In the genomic region with DNA sequence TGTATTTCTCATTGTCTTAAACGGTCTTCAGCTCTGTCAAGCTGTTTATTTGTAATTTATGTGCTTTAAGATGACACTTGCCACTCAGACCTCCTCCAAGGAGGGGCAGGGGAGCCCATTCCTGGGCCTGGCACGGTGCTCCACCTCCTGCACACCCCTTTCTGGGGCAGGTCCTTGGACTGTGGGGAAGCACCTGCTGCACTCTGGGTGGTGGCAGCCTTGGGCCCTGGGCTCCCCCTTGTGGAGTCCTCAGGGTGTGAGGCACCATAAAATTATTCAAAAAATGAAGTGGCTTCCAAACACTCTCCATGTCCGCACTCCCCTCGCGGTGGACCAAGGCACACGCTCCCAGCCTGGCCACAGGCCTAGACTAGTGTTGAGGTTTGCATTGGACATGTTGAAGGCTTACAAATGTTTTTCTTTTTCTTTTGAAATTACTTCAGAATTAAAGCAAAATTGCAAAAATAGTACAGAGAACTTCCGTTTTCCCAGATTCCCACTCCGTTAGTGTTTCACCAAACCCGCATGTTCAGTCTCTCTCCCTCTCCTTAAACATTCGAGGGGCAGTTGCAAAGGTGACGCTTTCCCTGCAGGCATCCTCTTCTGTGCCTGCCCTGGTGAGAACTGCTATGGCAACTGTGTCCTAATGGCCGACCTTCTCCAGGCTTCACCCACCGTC, we compare ENCODE assay signal across 8 cellular contexts. TPM values are rescaled to one million over a fixed set of nuclear protein-coding genes. Genes with fewer than 3 reads are reported as not detected.
A peak's percentile ranks its signal among the peaks of the same experiment; 100 is the strongest.
DNase-seq lines count a peak whose midpoint lies in the region; ATAC-seq and TF ChIP-seq lines count a peak whose summit lies in the region.

No MANE protein-coding gene starts in this region.

- H3K9me2 ChIP-seq in OCI-LY1 (ENCODE audit: low read depth, low read length): no peaks in the 10 kb centered on the region
- no peaks in the 10 kb centered on the region for H3K9me2 ChIP-seq in neural cell (ENCODE audit: insufficient read depth, low read length)

- no peaks in the 10 kb centered on the region for H4K20me1 ChIP-seq in OCI-LY1 (ENCODE audit: insufficient read depth, low read length)
- peaks cover 5% of the 10 kb centered on the region for H4K20me1 ChIP-seq in neural cell (ENCODE audit: insufficient read depth)

- peak; percentile 22 for TF ChIP-seq RAD21 in neural cell (conservative IDR thresholded peaks at IDR 0.05)

- H3K27ac ChIP-seq in OCI-LY1 (ENCODE audit: low read depth, low read length, poor library complexity, severe bottlenecking) (peak overlapping the region; percentile 82), neural cell (ENCODE audit: low read length) (no peak overlapping the region), testis (peak overlapping the region in 1 of 2 donors; percentile 68)

- TF ChIP-seq POLR2A in testis (IDR thresholded peaks at IDR 0.05): no peak

- H3K9ac ChIP-seq in OCI-LY1 (ENCODE audit: low read length) (peak overlapping the region; percentile 34; the same call in 1 of the 2 replicates), neural cell (ENCODE audit: low read length) (no peak overlapping the region)

- H3K36me3 ChIP-seq in OCI-LY1 (ENCODE audit: insufficient read depth, low read length) (peaks cover 9% of the 10 kb centered on the region), neural cell (ENCODE audit: insufficient read depth, low read length) (no peaks in the 10 kb centered on the region), testis (ENCODE audit: low read depth, missing control alignments) (no peaks in the 10 kb centered on the region)

- H3K9me3 ChIP-seq in OCI-LY1 (ENCODE audit: low read length) (no peaks in the 10 kb centered on the region), neural cell (ENCODE audit: low read length) (no peaks in the 10 kb centered on the region), testis (no peaks in the 10 kb centered on the region)

- TF ChIP-seq CTCF in AG09309 (IDR thresholded peaks at IDR 0.05; ENCODE audit: control insufficient read depth, insufficient read depth, low read depth, low read length, missing control alignments): peak; percentile 78
- TF ChIP-seq CTCF in OCI-LY1 (IDR thresholded peaks at IDR 0.05; ENCODE audit: low read length): peak; percentile 91
- TF ChIP-seq CTCF in neural cell (IDR thresholded peaks at IDR 0.05; ENCODE audit: poor library complexity, severe bottlenecking): peak; percentile 41
- peak; percentile 55 to 75 (median 66) for TF ChIP-seq CTCF in testis (IDR thresholded peaks at IDR 0.05)

- 43 to 54% methylated on average over 13 of the region's 13 CpGs for WGBS in testis, 2 donors

- intact Hi-C loops in testis (cut with DNase I; ENCODE audit: low total_unique reads): no loop called here

- DNase-seq in AG09309 (ENCODE audit: low read depth): no peak
- DNase-seq in activated CD8-positive, alpha-beta memory T cell treated with anti-CD3 and anti-CD28 coated beads, Interleukin-2, amount 50 U/mL, for 48 hours: peak; percentile 84
- peak; percentile 79 for DNase-seq in testis

- TF ChIP-seq EP300 in neural cell (conservative IDR thresholded peaks at IDR 0.05; ENCODE audit: poor library complexity, severe bottlenecking): no peak

- H3F3A ChIP-seq in OCI-LY1 (ENCODE audit: insufficient read depth, low read length) (peaks cover 3% of the 10 kb centered on the region; the same call in 1 of the 2 replicates), neural cell (ENCODE audit: insufficient read depth, low read length, poor library complexity, severe bottlenecking) (no peaks in the 10 kb centered on the region)

- H3K4me2 ChIP-seq in OCI-LY1 (ENCODE audit: low read length) (peak overlapping the region; percentile 55), neural cell (ENCODE audit: low read length) (no peak overlapping the region)

- H3K4me1 ChIP-seq in OCI-LY1 (ENCODE audit: insufficient read depth, low read length, severe bottlenecking): peaks cover 41% of the 10 kb centered on the region
- H3K4me1 ChIP-seq in testis: peaks cover 43% of the 10 kb centered on the region

- H3K4me3 ChIP-seq in AG09309 (ENCODE audit: control insufficient read depth, low read depth, low read length) (no peak overlapping the region), OCI-LY1 (ENCODE audit: low read depth, low read length, poor library complexity, severe bottlenecking) (peak overlapping the region; percentile 31), neural cell (ENCODE audit: low read length) (no peak overlapping the region), testis (no peak overlapping the region)

- H2AFZ ChIP-seq in OCI-LY1 (ENCODE audit: low read length) (no peak overlapping the region), neural cell (ENCODE audit: low read depth, low read length) (no peak overlapping the region)

- H3K27me3 ChIP-seq in OCI-LY1 (ENCODE audit: insufficient read depth, low read length) (no peaks in the 10 kb centered on the region), neural cell (ENCODE audit: insufficient read depth, low read depth, low read length) (no peaks in the 10 kb centered on the region), testis (no peaks in the 10 kb centered on the region)

- ATAC-seq in GM18873 (IDR thresholded peaks at IDR 0.05; ENCODE audit: low FRiP score, unreplicated experiment): peak; percentile 55
- ATAC-seq in HG03442 (IDR thresholded peaks at IDR 0.05; ENCODE audit: unreplicated experiment): peak; percentile 72
- peak; percentile 91 for ATAC-seq in esophagus mucosa

- peaks cover 83% of the 10 kb centered on the region for H3K79me2 ChIP-seq in OCI-LY1 (ENCODE audit: insufficient read depth, low read length)
- peaks cover 61% of the 10 kb centered on the region for H3K79me2 ChIP-seq in neural cell (replicated peaks; ENCODE audit: insufficient read depth, low read length)

TF ChIP-seq in neural cell, 6 proteins besides CTCF, POLR2A, EP300 and RAD21:
- no peak for TF ChIP-seq EZH2 (IDR thresholded peaks at IDR 0.05; ENCODE audit: borderline replicate concordance, insufficient read depth, low read length, poor library complexity, severe bottlenecking)
- no peak for TF ChIP-seq POLR2AphosphoS5 (IDR thresholded peaks at IDR 0.05)
- no peak for TF ChIP-seq TAF1 (IDR thresholded peaks at IDR 0.05; ENCODE audit: low read depth)
- TF ChIP-seq, protein P1, sequence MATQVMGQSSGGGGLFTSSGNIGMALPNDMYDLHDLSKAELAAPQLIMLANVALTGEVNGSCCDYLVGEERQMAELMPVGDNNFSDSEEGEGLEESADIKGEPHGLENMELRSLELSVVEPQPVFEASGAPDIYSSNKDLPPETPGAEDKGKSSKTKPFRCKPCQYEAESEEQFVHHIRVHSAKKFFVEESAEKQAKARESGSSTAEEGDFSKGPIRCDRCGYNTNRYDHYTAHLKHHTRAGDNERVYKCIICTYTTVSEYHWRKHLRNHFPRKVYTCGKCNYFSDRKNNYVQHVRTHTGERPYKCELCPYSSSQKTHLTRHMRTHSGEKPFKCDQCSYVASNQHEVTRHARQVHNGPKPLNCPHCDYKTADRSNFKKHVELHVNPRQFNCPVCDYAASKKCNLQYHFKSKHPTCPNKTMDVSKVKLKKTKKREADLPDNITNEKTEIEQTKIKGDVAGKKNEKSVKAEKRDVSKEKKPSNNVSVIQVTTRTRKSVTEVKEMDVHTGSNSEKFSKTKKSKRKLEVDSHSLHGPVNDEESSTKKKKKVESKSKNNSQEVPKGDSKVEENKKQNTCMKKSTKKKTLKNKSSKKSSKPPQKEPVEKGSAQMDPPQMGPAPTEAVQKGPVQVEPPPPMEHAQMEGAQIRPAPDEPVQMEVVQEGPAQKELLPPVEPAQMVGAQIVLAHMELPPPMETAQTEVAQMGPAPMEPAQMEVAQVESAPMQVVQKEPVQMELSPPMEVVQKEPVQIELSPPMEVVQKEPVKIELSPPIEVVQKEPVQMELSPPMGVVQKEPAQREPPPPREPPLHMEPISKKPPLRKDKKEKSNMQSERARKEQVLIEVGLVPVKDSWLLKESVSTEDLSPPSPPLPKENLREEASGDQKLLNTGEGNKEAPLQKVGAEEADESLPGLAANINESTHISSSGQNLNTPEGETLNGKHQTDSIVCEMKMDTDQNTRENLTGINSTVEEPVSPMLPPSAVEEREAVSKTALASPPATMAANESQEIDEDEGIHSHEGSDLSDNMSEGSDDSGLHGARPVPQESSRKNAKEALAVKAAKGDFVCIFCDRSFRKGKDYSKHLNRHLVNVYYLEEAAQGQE (IDR thresholded peaks at IDR 0.05; ENCODE audit: borderline replicate concordance): no peak
- no peak for TF ChIP-seq MXI1 (conservative IDR thresholded peaks at IDR 0.05; ENCODE audit: poor library complexity, severe bottlenecking)
- TF ChIP-seq SMC3 (conservative IDR thresholded peaks at IDR 0.05; ENCODE audit: poor library complexity): no peak

RNA-seq across cellular contexts. Expression of a gene that starts 32.4 kb away (rescaled TPM):
- total RNA-seq in esophagus mucosa (34.2 TPM), testis (10 to 100 TPM; 94.3 to 95.1 TPM)
- polyA plus RNA-seq in neural cell (24.4 and 29.4 TPM in 2 replicates), testis (ENCODE audit: insufficient read depth, low read depth, low replicate concordance) (85.8 TPM)
- polyA minus RNA-seq in neural cell: 69.3 and 76.2 TPM in 2 replicates

Comparison
In these comparisons a context has a peak if more than half of its experiments do, and no peak if none do; other contexts are left out.
1. CTCF ChIP-seq: peak in every context shown above with its lines; median percentile 91 in OCI-LY1; 78 in AG09309; 66 in testis; 41 in neural cell.